Comparison of ENCODE assay signal across 8 cellular contexts in the genomic region with DNA sequence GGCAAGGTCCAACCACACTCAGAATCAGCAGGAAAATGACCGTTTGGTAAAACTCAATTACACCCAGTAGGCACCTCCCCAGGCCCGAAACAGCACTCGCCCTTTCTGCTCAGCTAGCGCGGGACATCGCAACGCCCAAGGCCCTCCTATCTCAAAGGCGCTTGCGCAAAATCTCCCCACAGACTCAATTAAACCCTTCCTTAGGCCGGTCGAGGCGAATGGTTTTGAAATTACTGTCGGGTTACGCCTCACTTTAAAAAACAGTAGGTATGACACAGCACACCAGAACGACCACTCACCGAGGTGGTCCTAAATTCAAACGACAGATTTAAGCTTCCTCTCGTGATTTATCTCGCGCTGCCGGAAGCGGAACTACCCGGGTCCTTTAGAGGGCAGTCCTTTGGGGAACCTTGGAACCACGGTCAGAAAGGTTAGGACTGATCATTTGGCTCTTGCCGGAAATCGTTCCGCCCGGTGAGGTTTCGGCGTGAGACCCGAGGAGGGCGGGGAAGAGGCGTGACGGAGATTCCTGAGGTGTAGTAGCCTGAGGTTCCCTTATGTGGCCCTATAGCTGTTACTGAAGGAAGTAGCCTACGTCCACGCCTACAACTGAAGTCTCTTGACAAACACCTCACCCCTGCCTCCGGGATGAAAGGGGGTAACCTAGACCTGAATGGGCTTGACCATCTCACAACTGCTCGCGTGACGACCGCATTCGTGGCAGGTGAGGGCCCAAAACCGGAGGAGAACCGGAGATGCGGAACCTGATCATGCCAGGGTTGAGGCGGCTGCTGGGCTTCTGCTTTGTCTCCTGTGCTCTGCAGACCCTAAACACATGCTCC. TPM values are rescaled to one million over a fixed set of nuclear protein-coding genes. Genes with fewer than 3 reads are reported as not detected.
DNase-seq lines count a peak whose midpoint lies in the region; ATAC-seq and TF ChIP-seq lines count a peak whose summit lies in the region.

A gene with protein sequence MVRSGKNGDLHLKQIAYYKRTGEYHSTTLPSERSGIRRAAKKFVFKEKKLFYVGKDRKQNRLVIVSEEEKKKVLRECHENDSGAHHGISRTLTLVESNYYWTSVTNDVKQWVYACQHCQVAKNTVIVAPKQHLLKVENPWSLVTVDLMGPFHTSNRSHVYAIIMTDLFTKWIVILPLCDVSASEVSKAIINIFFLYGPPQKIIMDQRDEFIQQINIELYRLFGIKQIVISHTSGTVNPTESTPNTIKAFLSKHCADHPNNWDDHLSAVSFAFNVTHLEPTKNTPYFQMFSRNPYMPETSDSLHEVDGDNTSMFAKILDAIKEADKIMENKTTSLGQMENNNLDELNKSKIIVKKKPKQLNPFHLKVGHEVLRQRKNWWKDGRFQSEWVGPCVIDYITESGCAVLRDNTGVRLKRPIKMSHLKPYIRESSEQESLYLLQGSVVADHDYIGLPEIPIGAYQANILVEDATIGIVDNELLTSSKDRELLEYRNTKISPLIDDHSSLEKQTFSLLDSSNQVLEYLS (minus strand): TSS at position 374 of the 842 bp plus-strand sequence. CDS start 11,431 bp downstream, outside the sequence.
A gene (plus strand): TSS at position 537 of the 842 bp plus-strand sequence. CDS start 9,289 bp downstream, outside the sequence.

- H3K27me3 ChIP-seq in left ventricle myocardium inferior (ENCODE audit: low read depth) = no peaks in the 10 kb centered on the region

- under 1% methylated on average over 46 of the region's 46 CpGs for WGBS in urinary bladder

- H3K4me3 ChIP-seq in left ventricle myocardium inferior (peak within 1 kb of the TSS; percentile 86), urinary bladder (ENCODE audit: low read depth, low read length) (peak within 1 kb of the TSS; percentile 63)

- in situ Hi-C loops in GM13977 (cut with MboI; ENCODE audit: low pct_unique_long_range_greater_than_20kb, low sequenced_read_pairs, unreplicated experiment) = no loop called here

- peaks cover 9% of the 10 kb centered on the region for H3K36me3 Mint-ChIP-seq in T-helper 1 cell treated with Interleukin-12 subunit alpha and Interleukin-12 subunit beta and Interleukin-4 antibody, amounts not matched to agents 30 μg/mL and 1 μg/mL, for 36 hours (ENCODE audit: low read depth)
- H3K36me3 Mint-ChIP-seq in progenitor cell of endocrine pancreas (ENCODE audit: insufficient read depth) = no peaks in the 10 kb centered on the region

- no peaks in the 10 kb centered on the region for H3K9me3 ChIP-seq in left ventricle myocardium inferior (replicated peaks)

- no peaks in the 10 kb centered on the region for H3K27me3 Mint-ChIP-seq in T-helper 1 cell treated with Interleukin-12 subunit alpha and Interleukin-12 subunit beta and Interleukin-4 antibody, amounts not matched to agents 30 μg/mL and 1 μg/mL, for 36 hours (ENCODE audit: low read depth)
- H3K27me3 Mint-ChIP-seq in progenitor cell of endocrine pancreas = no peaks in the 10 kb centered on the region

- H3K27ac ChIP-seq in left ventricle myocardium inferior (replicated peaks) = peak within 1 kb of the TSS; percentile 97
- peak within 1 kb of the TSS; percentile 74 for H3K27ac ChIP-seq in urinary bladder (ENCODE audit: low read depth)

- H3K27ac Mint-ChIP-seq in T-helper 1 cell treated with Interleukin-12 subunit alpha and Interleukin-12 subunit beta and Interleukin-4 antibody, amounts not matched to agents 30 μg/mL and 1 μg/mL, for 36 hours = peak within 1 kb of the TSS; percentile 99
- peak within 1 kb of the TSS; percentile 99 for H3K27ac Mint-ChIP-seq in progenitor cell of endocrine pancreas

- ATAC-seq in HG02884 (IDR thresholded peaks at IDR 0.05; ENCODE audit: unreplicated experiment) = peak; percentile 88

- TF ChIP-seq CTCF in GM13977 (IDR thresholded peaks at IDR 0.05; ENCODE audit: extremely low read depth, insufficient read depth, missing control alignments) (no peak), left ventricle myocardium inferior (IDR thresholded peaks at IDR 0.05; ENCODE audit: borderline replicate concordance) (no peak), progenitor cell of endocrine pancreas (IDR thresholded peaks at IDR 0.05; ENCODE audit: unreplicated experiment) (no peak)

- DNase-seq in GM13977 (ENCODE audit: low spot score) (peak; percentile 76), NCI-H1694 (lab: John Stamatoyannopoulos, UW) (peak; percentile 94), amygdala (lab: John Stamatoyannopoulos, UW) (peak; percentile 77 to 98 (median 92)), left ventricle myocardium inferior (peak; percentile 95), progenitor cell of endocrine pancreas (ENCODE audit: low spot score, unreplicated experiment) (peak; percentile 93)

- no peaks in the 10 kb centered on the region for H3K9me3 Mint-ChIP-seq in T-helper 1 cell treated with Interleukin-12 subunit alpha and Interleukin-12 subunit beta and Interleukin-4 antibody, amounts not matched to agents 30 μg/mL and 1 μg/mL, for 36 hours
- H3K9me3 Mint-ChIP-seq in progenitor cell of endocrine pancreas (ENCODE audit: low read depth) = no peaks in the 10 kb centered on the region

- intact Hi-C loops in left ventricle myocardium inferior (cut with micrococcal nuclease) = no loop called here

- H3K36me3 ChIP-seq in left ventricle myocardium inferior = no peaks in the 10 kb centered on the region
- peaks cover 1% of the 10 kb centered on the region for H3K36me3 ChIP-seq in urinary bladder (ENCODE audit: insufficient read depth)

- H3K4me1 ChIP-seq in left ventricle myocardium inferior = peaks cover 68% of the 10 kb centered on the region
- peaks cover 3% of the 10 kb centered on the region for H3K4me1 ChIP-seq in urinary bladder (ENCODE audit: insufficient read depth)

- H3K4me3 Mint-ChIP-seq in T-helper 1 cell treated with Interleukin-12 subunit alpha and Interleukin-12 subunit beta and Interleukin-4 antibody, amounts not matched to agents 30 μg/mL and 1 μg/mL, for 36 hours = peak within 1 kb of the TSS; percentile 92
- H3K4me3 Mint-ChIP-seq in progenitor cell of endocrine pancreas (ENCODE audit: low read depth) = peak within 1 kb of the TSS; percentile 90

- H3K4me1 Mint-ChIP-seq in T-helper 1 cell treated with Interleukin-12 subunit alpha and Interleukin-12 subunit beta and Interleukin-4 antibody, amounts not matched to agents 30 μg/mL and 1 μg/mL, for 36 hours (ENCODE audit: low read depth) = peaks cover 35% of the 10 kb centered on the region
- H3K4me1 Mint-ChIP-seq in progenitor cell of endocrine pancreas (ENCODE audit: low read depth) = peaks cover 23% of the 10 kb centered on the region

RNA-seq across cellular contexts. Expression of the first gene that starts in this region (rescaled TPM):
- 14.1 TPM for total RNA-seq in left ventricle myocardium inferior
- total RNA-seq in progenitor cell of endocrine pancreas = 9.0 and 10.3 TPM in 2 replicates
- 20.2 TPM for total RNA-seq in urinary bladder
- 6.4 TPM for polyA plus RNA-seq in urinary bladder

RNA-seq across cellular contexts. Expression of the second gene that starts in this region (rescaled TPM):
- total RNA-seq in left ventricle myocardium inferior (28.5 TPM), progenitor cell of endocrine pancreas (89.2 and 89.4 TPM in 2 replicates), urinary bladder (143 TPM)
- polyA plus RNA-seq in urinary bladder = 13.8 TPM

Comparison
In these comparisons a context has a peak if more than half of its experiments do, and no peak if none do; other contexts are left out.
1. Peak in every context shown above with its lines: DNase-seq, ATAC-seq, H3K4me3 ChIP-seq and H3K27ac ChIP-seq.